ENCODE assay signal across 18 cellular contexts in genomic region chr13:80884031-80884785, GRCh38.
DNase-seq lines count a peak whose midpoint lies in the region; ATAC-seq and TF ChIP-seq lines count a peak whose summit lies in the region.
"Had no signal": no experiment of that assay in that cellular context is flagged by ENCODE, and none has a peak within 500 bp of the region (broad histone marks: within the 10 kb centered on the region; RNA-seq: fewer than 3 reads in every experiment).

No MANE protein-coding gene starts in this region.

- DNase-seq in DMS 273 (lab: John Stamatoyannopoulos, UW; ENCODE audit: unreplicated experiment): peak; percentile 1
- DNase-seq in DMS 273 treated with DMSO at 0.1 percent for 48 hours (lab: John Stamatoyannopoulos, UW): no peak
- DNase-seq in G401 (ENCODE audit: low spot score): peak; percentile 92
- peak; percentile 33 for DNase-seq in inferior parietal cortex (ENCODE audit: extremely low spot score)
- DNase-seq in head of caudate nucleus: no peak
- no peak for DNase-seq in natural killer cell
- DNase-seq: CD8-positive, alpha-beta T cell; EL; IMR-90; MV-4-11; NCI-H146; NCI-H2081; NCI-H2227 treated with DMSO at 0.1 percent for 48 hours; RPMI8226; SJCRH30 had no signal

- peaks cover 21 to 37% of the 10 kb centered on the region in 2 donors for H3K27me3 Mint-ChIP-seq in natural killer cell (ENCODE audit: low read depth in 2 of 2)

- in situ Hi-C loops in G401 (cut with HindIII; ENCODE audit: low sequenced_read_pairs): no loop called here

- intact Hi-C loops in head of caudate nucleus (cut with DNase I): no loop called here
- intact Hi-C loops in natural killer cell (cut with micrococcal nuclease): no loop called here

- H3K4me3 Mint-ChIP-seq in natural killer cell: no peak overlapping the region
- H3K4me3 Mint-ChIP-seq: CD8-positive, alpha-beta T cell had no signal

- peak overlapping the region; percentile 55 for H3K27ac ChIP-seq in angular gyrus (ENCODE audit: low read depth, low read length)
- H3K27ac ChIP-seq: 22Rv1, SJCRH30 had no signal

- no peaks in the 10 kb centered on the region for H3K36me3 Mint-ChIP-seq in natural killer cell
- H3K36me3 Mint-ChIP-seq: CD8-positive, alpha-beta T cell had no signal

- H3K9me3 Mint-ChIP-seq in natural killer cell: no peaks in the 10 kb centered on the region

- peaks cover 15 to 17% of the 10 kb centered on the region in 2 donors for H3K4me1 Mint-ChIP-seq in natural killer cell

- H3K27ac Mint-ChIP-seq in natural killer cell: no peak overlapping the region
- H3K27ac Mint-ChIP-seq: CD8-positive, alpha-beta T cell had no signal

- TF ChIP-seq CTCF in natural killer cell (IDR thresholded peaks at IDR 0.05): no peak

- no peak for ATAC-seq in HG03135 (IDR thresholded peaks at IDR 0.05; ENCODE audit: unreplicated experiment)
- ATAC-seq in natural killer cell: no peak
- ATAC-seq: CD8-positive, alpha-beta T cell had no signal

Comparison
In these comparisons a context has a peak if more than half of its experiments do, and no peak if none do; other contexts are left out.
1. DNase-seq: peak in DMS 273 (single experiment), G401 (single experiment) and inferior parietal cortex (single experiment); none in DMS 273 treated with DMSO at 0.1 percent for 48 hours (single experiment), head of caudate nucleus (0 of 42) and natural killer cell (single experiment).